Comparison of ENCODE assay signal across 8 cellular contexts in the genomic region with DNA sequence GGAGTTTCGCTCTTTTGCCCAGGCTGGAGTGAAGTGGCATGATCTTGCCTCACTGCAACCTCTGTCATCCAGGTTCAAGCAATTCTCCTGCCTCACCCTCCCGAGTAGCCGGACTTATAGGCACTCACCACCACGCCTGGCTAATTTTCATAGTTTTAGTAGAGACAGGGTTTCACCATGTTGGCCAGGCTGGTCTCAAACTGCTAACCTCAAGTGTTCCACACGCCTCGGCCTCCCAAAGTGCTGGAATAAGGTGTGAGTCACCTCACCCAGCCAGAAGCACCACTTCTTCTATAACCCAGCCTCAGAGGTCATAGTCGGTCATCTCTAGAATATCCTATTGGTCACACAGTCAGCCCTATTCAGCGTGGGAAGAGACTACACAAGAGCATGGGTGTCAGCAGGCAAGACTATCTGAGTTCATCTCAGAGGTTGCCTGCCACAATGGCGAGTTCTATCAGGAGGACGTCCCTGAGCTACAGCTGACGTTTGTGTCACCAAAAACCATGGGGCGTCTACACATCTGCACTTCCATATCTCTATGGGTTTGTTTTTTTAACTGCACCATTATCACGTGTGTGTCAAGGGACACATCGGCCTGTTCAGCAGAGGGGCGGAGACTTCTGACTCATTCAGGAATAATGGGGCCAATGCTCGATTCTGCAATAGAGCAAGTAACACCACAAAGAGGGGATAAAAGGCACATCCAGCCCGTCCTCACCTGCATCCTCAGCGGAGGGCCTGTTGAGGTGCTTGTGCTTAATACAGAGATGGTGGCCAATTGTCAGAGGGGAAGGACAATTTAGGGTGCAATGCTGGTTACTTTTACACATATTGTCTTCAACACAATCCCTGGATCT.
DNase-seq lines count a peak whose midpoint lies in the region; ATAC-seq and TF ChIP-seq lines count a peak whose summit lies in the region.

No MANE protein-coding gene starts in this region.

- no peak for TF ChIP-seq POLR2A in esophagus squamous epithelium (IDR thresholded peaks at IDR 0.05)

- H3K27ac ChIP-seq in PC-9 = peak overlapping the region; percentile 98
- H3K27ac ChIP-seq in esophagus squamous epithelium = peak overlapping the region; percentile 15 to 61 (median 48)

- TF ChIP-seq CTCF in PC-9 (conservative IDR thresholded peaks at IDR 0.05) (no peak), esophagus squamous epithelium (IDR thresholded peaks at IDR 0.05) (no peak), retinal pigment epithelial cell (conservative IDR thresholded peaks at IDR 0.05; ENCODE audit: low read depth, low read length) (no peak)

- POLR2A ChIA-PET in PC-9 (lab: Charles Lee; ENCODE audit: unreplicated experiment) = interaction anchor here (0.6 kb wide), 1 partner anchor 163 kb away, joined by 26 read pairs; no protein-coding TSS in a partner anchor

- peaks cover 59% of the 10 kb centered on the region for H3F3A ChIP-seq in PC-9 (ENCODE audit: insufficient read depth, low read depth)

- CTCF ChIA-PET in PC-9 (lab: Charles Lee) = no interaction called here

- H2AFZ ChIP-seq in PC-9 = no peak overlapping the region

- 57 to 63% methylated on average over 11 to 13 of the region's 18 CpGs for WGBS in esophagus squamous epithelium, 2 donors

- no peak for ATAC-seq in HG02938 (IDR thresholded peaks at IDR 0.05; ENCODE audit: unreplicated experiment)
- no peak for ATAC-seq in HG03439 (IDR thresholded peaks at IDR 0.05; ENCODE audit: unreplicated experiment)
- ATAC-seq in GM21786 (IDR thresholded peaks at IDR 0.05; ENCODE audit: unreplicated experiment) = no peak

- H3K27me3 ChIP-seq in PC-9 (ENCODE audit: insufficient read depth, low read depth) = no peaks in the 10 kb centered on the region
- H3K27me3 ChIP-seq in esophagus squamous epithelium = no peaks in the 10 kb centered on the region

- H3K9me3 ChIP-seq in PC-9 (ENCODE audit: insufficient read depth, low read depth) (no peaks in the 10 kb centered on the region), esophagus squamous epithelium (no peaks in the 10 kb centered on the region)

- H3K36me3 ChIP-seq in PC-9 (ENCODE audit: low read depth) (peaks cover 35% of the 10 kb centered on the region; the same call in 1 of the 2 replicates), esophagus squamous epithelium (no peaks in the 10 kb centered on the region)

- no peaks in the 10 kb centered on the region for H3K9me2 ChIP-seq in PC-9 (ENCODE audit: insufficient read depth)

- H3K4me2 ChIP-seq in PC-9 = peak overlapping the region; percentile 100

- H3K79me2 ChIP-seq in PC-9 (ENCODE audit: low read depth) = peaks cover 88% of the 10 kb centered on the region

- BruUV-seq in PC-9 (replicated peaks; lab: Mats Ljungman, UMichigan) = no TSS peak

- intact Hi-C loops in PC-9 (cut with micrococcal nuclease; ENCODE audit: unreplicated experiment) (loop anchor here (1.0 to 2.0 kb wide), 11 partner anchors 33 to 367 kb away; no protein-coding TSS in a partner anchor), esophagus squamous epithelium (cut with DNase I) (no loop called here)

- no peaks in the 10 kb centered on the region for H4K20me1 ChIP-seq in PC-9 (ENCODE audit: insufficient read depth)

- H3K4me1 ChIP-seq in PC-9 (replicated peaks; ENCODE audit: insufficient read depth) (peaks cover 58% of the 10 kb centered on the region), esophagus squamous epithelium (peaks cover 20 to 49% (median 41%) of the 10 kb centered on the region in 3 donors)

- DNase-seq in GM03348 (ENCODE audit: low spot score) = peak; percentile 79
- peak; percentile 82 to 91 for DNase-seq in PC-9
- DNase-seq in esophagus squamous epithelium (lab: John Stamatoyannopoulos, UW) = no peak
- DNase-seq in retinal pigment epithelial cell (ENCODE audit: low read depth) = peak; percentile 68
- no peak for DNase-seq in midbrain (lab: John Stamatoyannopoulos, UW)

- H3K4me3 ChIP-seq in PC-9 (peak overlapping the region; percentile 94), esophagus squamous epithelium (no peak overlapping the region), retinal pigment epithelial cell (ENCODE audit: low read length) (no peak overlapping the region)

Comparison
In these comparisons a context has a peak if more than half of its experiments do, and no peak if none do; other contexts are left out.
1. DNase-seq: peak in GM03348 (single experiment), PC-9 (2 of 2) and retinal pigment epithelial cell (single experiment); none in esophagus squamous epithelium (single experiment) and midbrain (single experiment).